ENCODE assay signal across 20 cellular contexts in the genomic region with DNA sequence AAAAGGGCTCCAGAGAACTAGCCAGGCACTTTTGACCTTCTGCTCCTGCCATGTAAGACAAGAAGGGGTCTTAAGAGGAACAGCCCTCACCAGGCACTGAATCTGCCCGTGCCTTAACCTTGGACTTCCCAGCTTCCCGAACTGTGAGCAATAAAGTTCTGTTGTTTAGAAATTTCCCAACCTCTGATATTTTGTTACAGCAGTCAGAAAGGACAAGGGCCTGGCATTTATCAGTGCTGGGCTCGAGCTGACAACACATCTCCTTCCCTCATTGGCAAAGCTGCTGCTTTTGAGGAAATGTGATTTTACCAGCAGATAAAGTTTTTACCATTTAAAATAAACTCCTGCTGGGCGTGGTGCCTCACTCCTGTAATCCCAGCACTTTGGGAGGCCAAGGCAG.
DNase-seq lines count a peak whose midpoint lies in the region; ATAC-seq, FAIRE-seq and TF ChIP-seq lines count a peak whose summit lies in the region.
"Had no signal": no experiment of that assay in that cellular context is flagged by ENCODE, and none has a peak within 500 bp of the region (broad histone marks: within the 10 kb centered on the region; RNA-seq: fewer than 3 reads in every experiment).

No MANE protein-coding gene starts in this region.

- 18 to 37% methylated on average over 4 of the region's 4 CpGs for WGBS in sigmoid colon, 2 donors

- peaks cover 8% of the 10 kb centered on the region for H3K4me1 ChIP-seq in adipocyte (ENCODE audit: control insufficient read depth, insufficient read depth, low read length)
- H3K4me1 ChIP-seq in sigmoid colon = peaks cover 0 to 32% (median 23%) of the 10 kb centered on the region in 4 donors

- ATAC-seq in GM18907 (IDR thresholded peaks at IDR 0.05; ENCODE audit: unreplicated experiment) = no peak
- ATAC-seq: GM23338 had no signal

- FAIRE-seq in bronchial epithelial cell (lab: Jason Lieb, UNC) (peak; percentile 23), H54 (lab: Jason Lieb, UNC) (no peak)
- FAIRE-seq: GM12891, GM18507 had no signal

- H3K27ac ChIP-seq in sigmoid colon = peak overlapping the region in 3 of 4 donors; percentile 67 to 79 (median 67)

- peak; percentile 25 to 80 (median 61) for TF ChIP-seq EP300 in sigmoid colon (IDR thresholded peaks at IDR 0.05)

- H3K9me3 ChIP-seq in adipocyte (ENCODE audit: control insufficient read depth, low read length) = no peaks in the 10 kb centered on the region
- no peaks in the 10 kb centered on the region for H3K9me3 ChIP-seq in sigmoid colon

- intact Hi-C loops in sigmoid colon (cut with DNase I) = loop anchor here (2.0 to 10.0 kb wide), 3 partner anchors 95 to 189 kb away; partner anchors contain the start of gene CPXM2

- TF ChIP-seq CTCF in bronchial epithelial cell (IDR thresholded peaks at IDR 0.05; ENCODE audit: insufficient read depth, low read length, severe bottlenecking) (no peak), fibroblast of the aortic adventitia (IDR thresholded peaks at IDR 0.05; ENCODE audit: insufficient read depth, low read length) (no peak), sigmoid colon (IDR thresholded peaks at IDR 0.05) (no peak), foreskin fibroblast (IDR thresholded peaks at IDR 0.05; ENCODE audit: low read depth, low read length) (no peak)

- H3K9ac ChIP-seq in adipocyte (ENCODE audit: low read length) = no peak overlapping the region

- no peaks in the 10 kb centered on the region for H3K36me3 ChIP-seq in adipocyte (ENCODE audit: control insufficient read depth, insufficient read depth, low read length, severe bottlenecking)
- H3K36me3 ChIP-seq in bronchial epithelial cell (ENCODE audit: control insufficient read depth, insufficient read depth, low read length) = no peaks in the 10 kb centered on the region
- H3K36me3 ChIP-seq in sigmoid colon = peaks cover 4 to 46% (median 9%) of the 10 kb centered on the region in 4 donors

- DNase-seq in adipocyte (ENCODE audit: low read depth) (peak; percentile 65), bronchial epithelial cell (ENCODE audit: low read depth) (no peak), fibroblast of the aortic adventitia (ENCODE audit: low read depth) (peak; percentile 14), sigmoid colon (peak; percentile 80), foreskin fibroblast (no peak), A172 (ENCODE audit: low spot score) (no peak), H54 (ENCODE audit: insufficient read length, low spot score) (no peak)
- DNase-seq: 8988T; C1 segment of cervical spinal cord; Calu3; CD4-positive, alpha-beta memory T cell; COR-L47; DMS53; DMS79 treated with DMSO at 0.1 percent for 48 hours; GF-D8; HCEC 1CT had no signal

- no peaks in the 10 kb centered on the region for H3K27me3 ChIP-seq in adipocyte (replicated peaks; ENCODE audit: control insufficient read depth, insufficient read depth, low read length)
- H3K27me3 ChIP-seq in bronchial epithelial cell (ENCODE audit: control insufficient read depth, insufficient read depth, low read length) = no peaks in the 10 kb centered on the region
- H3K27me3 ChIP-seq in sigmoid colon = no peaks in the 10 kb centered on the region

- H3K4me3 ChIP-seq in adipocyte (ENCODE audit: low read length) (no peak overlapping the region), bronchial epithelial cell (ENCODE audit: low read depth, low read length) (no peak overlapping the region), fibroblast of the aortic adventitia (ENCODE audit: low read depth, low read length) (no peak overlapping the region), sigmoid colon (no peak overlapping the region), foreskin fibroblast (ENCODE audit: low read depth in 1 of 2, low read length in 2 of 2) (no peak overlapping the region)
- H3K4me3 ChIP-seq: GM23338 had no signal

- TF ChIP-seq POLR2A in sigmoid colon (IDR thresholded peaks at IDR 0.05) (no peak), H54 (IDR thresholded peaks at IDR 0.05; ENCODE audit: low read depth, low read length) (no peak)

Comparison
In these comparisons a context has a peak if more than half of its experiments do, and no peak if none do; other contexts are left out.
1. DNase-seq: peak in adipocyte (single experiment), fibroblast of the aortic adventitia (single experiment) and sigmoid colon (single experiment); none in bronchial epithelial cell (single experiment), foreskin fibroblast (0 of 2), A172 (single experiment) and H54 (single experiment).